ENCODE assay signal across 10 cellular contexts in the genomic region with DNA sequence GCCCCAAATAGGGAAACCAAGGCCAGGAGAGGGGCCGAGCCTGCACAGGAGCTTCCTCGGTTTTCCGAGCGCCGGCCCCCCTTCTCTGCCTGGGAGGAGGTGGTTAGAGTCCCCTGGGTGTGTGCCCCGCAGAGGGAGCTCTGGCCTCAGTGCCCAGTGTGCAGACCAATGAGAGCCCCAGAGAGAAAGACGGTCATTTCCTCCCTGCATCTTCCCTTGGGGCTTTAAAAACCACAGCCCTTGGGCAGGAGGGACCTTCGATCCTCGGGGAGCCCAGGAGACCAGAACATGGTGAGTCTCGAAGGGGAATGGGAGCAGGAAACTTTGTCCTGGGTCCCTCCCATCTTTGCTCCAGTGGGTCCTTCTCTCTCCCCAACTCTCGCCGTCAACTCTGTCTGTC. TPM values are rescaled to one million over a fixed set of nuclear protein-coding genes. Genes with fewer than 3 reads are reported as not detected.
DNase-seq lines count a peak whose midpoint lies in the region; ATAC-seq, FAIRE-seq and TF ChIP-seq lines count a peak whose summit lies in the region.
"Had no signal": no experiment of that assay in that cellular context is flagged by ENCODE, and none has a peak within 500 bp of the region (broad histone marks: within the 10 kb centered on the region; RNA-seq: fewer than 3 reads in every experiment).

Gene C5AR1 (plus strand): TSS at position 254 of the 400 bp plus-strand sequence. CDS start 35 bp downstream, at position 289.

- H3F3A ChIP-seq in GM23338 (replicated peaks; ENCODE audit: low read depth) = no peaks in the 10 kb centered on the region

- H2AFZ ChIP-seq in GM23338 (no peak within 1 kb of the TSS), K562 (ENCODE audit: low read depth, low read length) (peak within 1 kb of the TSS; percentile 20; the same call in 1 of the 2 replicates)

- no peak within 1 kb of the TSS for H3K27ac ChIP-seq in GM23338 (ENCODE audit: low read depth)
- H3K27ac ChIP-seq in K562 (ENCODE audit: extremely low read depth, low read depth, low read length) = no peak within 1 kb of the TSS
- H3K27ac ChIP-seq: cardiac muscle cell had no signal

- H3K27me3 Mint-ChIP-seq in GM23338 (ENCODE audit: insufficient read depth, low read depth, poor library complexity) = peaks cover 3% of the 10 kb centered on the region

- POLR2A ChIA-PET in K562 (lab: Yijun Ruan, JAX) = interaction anchor here (0.5 to 1.0 kb wide), 2 partner anchors 50 to 181 kb away, joined by 3 to 4 read pairs; no protein-coding TSS in a partner anchor

- ATAC-seq in GM23338 = peak; percentile 26; the same call in 1 of the 3 replicates
- peak; percentile 49 for ATAC-seq in K562
- ATAC-seq in HG03520 (IDR thresholded peaks at IDR 0.05; ENCODE audit: unreplicated experiment) = no peak
- no peak for ATAC-seq in HG03280 (IDR thresholded peaks at IDR 0.05; ENCODE audit: unreplicated experiment)

- H3K36me3 Mint-ChIP-seq in GM23338 (ENCODE audit: low read depth) = no peaks in the 10 kb centered on the region

- H3K9me1 ChIP-seq in K562 (ENCODE audit: control insufficient read depth, insufficient read depth, low read length) = no peaks in the 10 kb centered on the region

- no peak for TF ChIP-seq POLR2A in K562 (conservative IDR thresholded peaks at IDR 0.05)
- no peak for TF ChIP-seq POLR2A in lower leg skin (IDR thresholded peaks at IDR 0.05)

- no peak for DNase-seq in GM23338 (ENCODE audit: low spot score)
- DNase-seq in K562 (ENCODE audit: extremely low read depth in 1 of 4, low spot score in 3 of 4) = peak in 1 of 4 experiments; percentile 32
- DNase-seq in lower leg skin (ENCODE audit: low spot score in 2 of 2) = peak; percentile 30 to 89
- DNase-seq in NCI-H2227 treated with DMSO at 0.1 percent for 48 hours (lab: John Stamatoyannopoulos, UW) = no peak
- no peak for DNase-seq in activated effector memory CD4-positive, alpha-beta T cell treated with Interleukin-2 at 50 U/mL for 16 hours

- intact Hi-C loops in K562 (cut with micrococcal nuclease) = loop anchor here (5.0 kb wide), 1 partner anchor 38 kb away; the partner anchor contains the start of gene DHX34
- intact Hi-C loops in lower leg skin (cut with DNase I; ENCODE audit: low total_unique reads) = loop anchor here (10.0 kb wide), 1 partner anchor 95 kb away; no protein-coding TSS in a partner anchor

- H3K79me2 ChIP-seq in GM23338 (replicated peaks; ENCODE audit: insufficient read depth) (no peaks in the 10 kb centered on the region), K562 (ENCODE audit: control insufficient read depth, insufficient read depth, low read length) (no peaks in the 10 kb centered on the region)

- peaks cover 2% of the 10 kb centered on the region; the same call in 2 of the 3 replicates for H3K4me1 Mint-ChIP-seq in GM23338

- H4K20me1 ChIP-seq in GM23338 (replicated peaks; ENCODE audit: insufficient read depth) (no peaks in the 10 kb centered on the region), K562 (replicated peaks; ENCODE audit: control insufficient read depth, insufficient read depth, low read length) (no peaks in the 10 kb centered on the region)

- no peaks in the 10 kb centered on the region for H3K9me2 ChIP-seq in GM23338 (ENCODE audit: insufficient read depth)

- FAIRE-seq in K562 (lab: Jason Lieb, UNC) = no peak

- no peak within 1 kb of the TSS for H3K4me2 ChIP-seq in GM23338
- no peak within 1 kb of the TSS for H3K4me2 ChIP-seq in K562 (ENCODE audit: insufficient read depth, low read length)

- TF ChIP-seq RAD21 in K562 (CRISPR knock-in tag; conservative IDR thresholded peaks at IDR 0.05 in 1 of 2, IDR thresholded peaks at IDR 0.05 in 1 of 2) = peak; percentile 39 to 71

- 35% methylated on average over 5 of the region's 12 CpGs for WGBS in K562 (ENCODE audit: insufficient coverage, low coverage, missing lambda C conversion rate)
- 47 to 55% methylated on average over 12 of the region's 12 CpGs for WGBS in lower leg skin, 2 donors

- in situ Hi-C loops in K562 (cut with MboI) = no loop called here

- H3K4me3 ChIP-seq in GM23338 (no peak within 1 kb of the TSS), K562 (no peak within 1 kb of the TSS), lower leg skin (ENCODE audit: low read depth, poor library complexity, severe bottlenecking) (no peak within 1 kb of the TSS)
- H3K4me3 ChIP-seq: cardiac muscle cell had no signal

- H3K9me3 Mint-ChIP-seq in GM23338 = peaks cover 3% of the 10 kb centered on the region

- H3K36me3 ChIP-seq in GM23338 (ENCODE audit: insufficient read depth) = no peaks in the 10 kb centered on the region
- no peaks in the 10 kb centered on the region for H3K36me3 ChIP-seq in K562 (ENCODE audit: control insufficient read depth, insufficient read depth, low read length)
- H3K36me3 ChIP-seq: cardiac muscle cell had no signal

- H3K27me3 ChIP-seq in GM23338 (ENCODE audit: insufficient read depth) = no peaks in the 10 kb centered on the region
- H3K27me3 ChIP-seq in K562 (ENCODE audit: control insufficient read depth in 2 of 2, insufficient read depth in 2 of 2, low read length in 2 of 2) = no peaks in the 10 kb centered on the region
- H3K27me3 ChIP-seq: cardiac muscle cell had no signal

- CTCF ChIA-PET in K562 (lab: Yijun Ruan, JAX; ENCODE audit: low intra/inter-chr PET ratio) = interaction anchor here (1.8 kb wide), 1 partner anchor 82 kb away, joined by 9 read pairs; no protein-coding TSS in a partner anchor

- TF ChIP-seq CTCF in GM23338 (conservative IDR thresholded peaks at IDR 0.05; ENCODE audit: low read depth in 2 of 2) = peak in 1 of 2 experiments; percentile 27; a peak in 1 of 4 replicates
- peak; percentile 27 to 55 (median 39); a peak in 3 of 6 replicates for TF ChIP-seq CTCF in K562 (IDR thresholded peaks at IDR 0.05 in 2 of 3, conservative IDR thresholded peaks at IDR 0.05 in 1 of 3; ENCODE audit: insufficient read depth in 2 of 3, low read depth in 1 of 3, low read length in 3 of 3)
- TF ChIP-seq CTCF in lower leg skin (IDR thresholded peaks at IDR 0.05) = no peak
- no peak for TF ChIP-seq CTCF in subcutaneous adipose tissue (IDR thresholded peaks at IDR 0.05; ENCODE audit: low read depth)

- no peak within 1 kb of the TSS for H3K4me3 Mint-ChIP-seq in GM23338

- BruUV-seq in K562 (replicated peaks; lab: Mats Ljungman, UMichigan) = no TSS peak

- no peaks in the 10 kb centered on the region for H3K9me3 ChIP-seq in K562 (replicated peaks; ENCODE audit: control insufficient read depth, insufficient read depth, low read depth, low read length)

- H3K4me1 ChIP-seq in GM23338 (ENCODE audit: insufficient read depth) = no peaks in the 10 kb centered on the region
- H3K4me1 ChIP-seq in K562 (replicated peaks in 1 of 2; ENCODE audit: control insufficient read depth in 2 of 2, insufficient read depth in 2 of 2, low read length in 2 of 2) = peaks cover 12 to 27% of the 10 kb centered on the region in 2 experiments; a peak in 4 of 5 replicates

- TF ChIP-seq EP300 in K562 (IDR thresholded peaks at IDR 0.05; ENCODE audit: low read length) = no peak

- no peak within 1 kb of the TSS for H3K27ac Mint-ChIP-seq in GM23338

- peak within 1 kb of the TSS in 1 of 2 experiments; percentile 67; a peak in 1 of 4 replicates for H3K9ac ChIP-seq in K562 (ENCODE audit: insufficient read depth in 1 of 2, low read depth in 2 of 2, low read length in 2 of 2)

TF ChIP-seq in GM23338, 12 proteins besides CTCF, POLR2A, EP300 and RAD21 (continues in another document):
- TF ChIP-seq STAT1 (IDR thresholded peaks at IDR 0.05; ENCODE audit: unreplicated experiment) = no peak

TF ChIP-seq in K562, 482 proteins besides CTCF, POLR2A, EP300 and RAD21 (continues in another document):
- TF ChIP-seq CEBPB (tag; IDR thresholded peaks at IDR 0.05) (no peak), SNRNP70 (optimal IDR thresholded peaks at IDR 0.05; ENCODE audit: low read depth, low read length) (no peak), JUND (IDR thresholded peaks at IDR 0.05; ENCODE audit: borderline replicate concordance, low read depth, low read length) (no peak), JUND (tag; IDR thresholded peaks at IDR 0.05; ENCODE audit: borderline replicate concordance, low read depth, low read length) (no peak), ZNF146 (CRISPR knock-in tag; IDR thresholded peaks at IDR 0.05; ENCODE audit: unreplicated experiment) (no peak)
- TF ChIP-seq, protein P1, sequence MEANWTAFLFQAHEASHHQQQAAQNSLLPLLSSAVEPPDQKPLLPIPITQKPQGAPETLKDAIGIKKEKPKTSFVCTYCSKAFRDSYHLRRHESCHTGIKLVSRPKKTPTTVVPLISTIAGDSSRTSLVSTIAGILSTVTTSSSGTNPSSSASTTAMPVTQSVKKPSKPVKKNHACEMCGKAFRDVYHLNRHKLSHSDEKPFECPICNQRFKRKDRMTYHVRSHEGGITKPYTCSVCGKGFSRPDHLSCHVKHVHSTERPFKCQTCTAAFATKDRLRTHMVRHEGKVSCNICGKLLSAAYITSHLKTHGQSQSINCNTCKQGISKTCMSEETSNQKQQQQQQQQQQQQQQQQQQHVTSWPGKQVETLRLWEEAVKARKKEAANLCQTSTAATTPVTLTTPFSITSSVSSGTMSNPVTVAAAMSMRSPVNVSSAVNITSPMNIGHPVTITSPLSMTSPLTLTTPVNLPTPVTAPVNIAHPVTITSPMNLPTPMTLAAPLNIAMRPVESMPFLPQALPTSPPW (CRISPR knock-in tag; IDR thresholded peaks at IDR 0.05) = peak; percentile 55; the same call in 1 of the 2 replicates

RNA-seq across cellular contexts. Expression of gene C5AR1, which starts in this region (rescaled TPM):
- 0.58 TPM in 1 of 2 replicates, not detected in the other for total RNA-seq in GM23338 (2014; rRNA removed; shearing (Covaris generic))
- polyA plus RNA-seq in GM23338 (2016; fragmentation: Nextera tagmentation; extraction: Ambion mirVana) = 0.08 TPM in 1 of 2 replicates, not detected in the other
- 3.1 and 4.0 TPM in 2 replicates for total RNA-seq in K562 (2011; cell fraction: chromatin; rRNA removed; ENCODE audit: low replicate concordance)
- 1.4 and 1.7 TPM in 2 replicates for total RNA-seq in K562 (2011; cell fraction: nucleolus; rRNA removed)
- 1.1 and 2.1 TPM in 2 replicates for total RNA-seq in K562 (2011; cell fraction: nucleoplasm; rRNA removed)
- total RNA-seq in K562 (2014; rRNA removed) = not detected in 2 replicates
- total RNA-seq in K562 (2014; rRNA removed; fragmentation: Illumina TruSeq; extraction: Trizol) = not detected in 2 replicates
- 0.08 and 0.40 TPM in 2 replicates for total RNA-seq in K562 (2015; rRNA removed; fragmentation: Illumina TruSeq; extraction: Trizol)
- total RNA-seq in K562 (2021) = 0.51 and 1.6 TPM in 2 replicates
- 0.11 and 0.46 TPM in 2 replicates for polyA plus RNA-seq in K562 (2011; rRNA removed)
- polyA plus RNA-seq in K562 (2011; cell fraction: cytosol; rRNA removed) = 0.10 and 0.12 TPM in 2 replicates
- 1.8 and 3.6 TPM in 2 replicates for polyA plus RNA-seq in K562 (2011; cell fraction: nucleus; rRNA removed)
- polyA plus RNA-seq in K562 (2012) = 0.12 and 1.2 TPM in 2 replicates
- polyA plus RNA-seq in K562 (2014; fragmentation: Illumina TruSeq; extraction: Trizol) = 0.06 and 0.17 TPM in 2 replicates
- polyA plus RNA-seq in K562 (2014; fragmentation: Nextera tagmentation; extraction: Ambion mirVana) = under 1 TPM; 0.17 TPM
- polyA plus RNA-seq in K562 (2014; rRNA removed) = 0.09 TPM in 1 of 2 replicates, not detected in the other
- not detected in 2 replicates for polyA minus RNA-seq in K562 (2011; rRNA and poly(A)+ RNA removed)
- polyA minus RNA-seq in K562 (2011; cell fraction: cytosol; rRNA and poly(A)+ RNA removed) = 3.0 TPM in 1 of 2 replicates, not detected in the other
- 0.67 TPM in 1 of 2 replicates, not detected in the other for polyA minus RNA-seq in K562 (2011; cell fraction: nucleus; rRNA and poly(A)+ RNA removed)
- total RNA-seq in lower leg skin = 1 to 10 TPM; 1.1 to 3.7 (median 2.0) TPM
- 10 to 100 TPM in 3 of 4 donors, 1 to 10 TPM in 1; 8.5 to 90.8 (median 22.0) TPM for total RNA-seq in subcutaneous adipose tissue
- total RNA-seq: cardiac muscle cell, kidney epithelial cell had no signal
- polyA plus RNA-seq: cardiac muscle cell had no signal

Comparison
In these comparisons a context has a peak if more than half of its experiments do, and no peak if none do; other contexts are left out.
1. Peak in ATAC-seq in GM23338; RNA of the gene not detected or under 1 TPM.
2. DNase-seq: peak in lower leg skin (2 of 2); none in GM23338 (single experiment), NCI-H2227 treated with DMSO at 0.1 percent for 48 hours (single experiment) and activated effector memory CD4-positive, alpha-beta T cell treated with Interleukin-2 at 50 U/mL for 16 hours (single experiment).
3. CTCF ChIP-seq: peak in K562 (3 of 3); none in lower leg skin (0 of 3) and subcutaneous adipose tissue (single experiment).